In genomic region chr1:19481826-19482398, GRCh38 we compare ENCODE assay signal across 12 cellular contexts. TPM values are rescaled to one million over a fixed set of nuclear protein-coding genes. Genes with fewer than 3 reads are reported as not detected.
A peak's percentile ranks its signal among the peaks of the same experiment; 100 is the strongest.
DNase-seq lines count a peak whose midpoint lies in the region; ATAC-seq and TF ChIP-seq lines count a peak whose summit lies in the region.
"Had no signal": no experiment of that assay in that cellular context is flagged by ENCODE, and none has a peak within 500 bp of the region (broad histone marks: within the 10 kb centered on the region; RNA-seq: fewer than 3 reads in every experiment).

No MANE protein-coding gene starts in this region.

- peak overlapping the region; percentile 96 for H3K27ac Mint-ChIP-seq in activated T-cell treated with anti-CD3 and anti-CD28 coated beads, Interleukin-2, amount 50 U/mL, for 24 hours
- H3K27ac Mint-ChIP-seq in activated T-helper 1 cell treated with anti-CD3 and anti-CD28 coated beads, Interleukin-12 subunit alpha, Interleukin-12 subunit beta, Interleukin-2, Interleukin-4 antibody, amounts not matched to agents 30 ng/mL and 10 ng/mL and 1 ng/mL, durations not matched to agents 14 hours and 24 hours and 36 hours: no peak overlapping the region

- DNase-seq in activated T-cell treated with anti-CD3 and anti-CD28 coated beads, Interleukin-2, amount 50 U/mL, for 24 hours: no peak
- no peak for DNase-seq in activated T-cell treated with anti-CD3 and anti-CD28 coated beads, Interleukin-2, amount 50 U/mL, for 1 hour
- no peak for DNase-seq in activated T-helper 1 cell treated with anti-CD3 and anti-CD28 coated beads, Interleukin-12 subunit alpha, Interleukin-12 subunit beta, Interleukin-2, Interleukin-4 antibody, amounts not matched to agents 30 ng/mL and 10 ng/mL and 1 ng/mL, durations not matched to agents 14 hours and 24 hours and 36 hours (ENCODE audit: low spot score)
- peak; percentile 44 for DNase-seq in iPS DF 4.7 (ENCODE audit: extremely low read depth, low spot score)
- no peak for DNase-seq in GM10266 (ENCODE audit: extremely low spot score)
- DNase-seq in NCI-H69 (lab: John Stamatoyannopoulos, UW): no peak
- DNase-seq: left ventricle myocardium superior, OCI-M1 had no signal

- H3K27me3 Mint-ChIP-seq in activated T-cell treated with anti-CD3 and anti-CD28 coated beads, Interleukin-2, amount 50 U/mL, for 24 hours: no peaks in the 10 kb centered on the region
- H3K27me3 Mint-ChIP-seq in activated T-helper 1 cell treated with anti-CD3 and anti-CD28 coated beads, Interleukin-12 subunit alpha, Interleukin-12 subunit beta, Interleukin-2, Interleukin-4 antibody, amounts not matched to agents 30 ng/mL and 10 ng/mL and 1 ng/mL, durations not matched to agents 14 hours and 24 hours and 36 hours (ENCODE audit: insufficient read depth): no peaks in the 10 kb centered on the region

- no peak for TF ChIP-seq CTCF in GM10266 (IDR thresholded peaks at IDR 0.05; ENCODE audit: control insufficient read depth, insufficient read depth, low read depth, missing control alignments)

- H3K4me3 ChIP-seq in skeletal muscle tissue (ENCODE audit: low read length in 3 of 3): peak overlapping the region; percentile 7 to 56 (median 45)
- H3K4me3 ChIP-seq: skin epidermis had no signal

- intact Hi-C loops in activated T-helper 1 cell treated with anti-CD3 and anti-CD28 coated beads, Interleukin-12 subunit alpha, Interleukin-12 subunit beta, Interleukin-2, Interleukin-4 antibody, amounts not matched to agents 30 ng/mL and 10 ng/mL and 1 ng/mL, durations not matched to agents 14 hours and 24 hours and 36 hours (cut with micrococcal nuclease): loop anchor here (2.0 kb wide), 1 partner anchor 13 kb away; no protein-coding TSS in a partner anchor

- H3K27me3 ChIP-seq in skeletal muscle tissue (ENCODE audit: control insufficient read depth in 3 of 3, insufficient read depth in 3 of 3, low read length in 3 of 3): no peaks in the 10 kb centered on the region

- H3K36me3 Mint-ChIP-seq in activated T-cell treated with anti-CD3 and anti-CD28 coated beads, Interleukin-2, amount 50 U/mL, for 24 hours (ENCODE audit: low read depth): peaks cover 74% of the 10 kb centered on the region
- peaks cover 25% of the 10 kb centered on the region for H3K36me3 Mint-ChIP-seq in activated T-helper 1 cell treated with anti-CD3 and anti-CD28 coated beads, Interleukin-12 subunit alpha, Interleukin-12 subunit beta, Interleukin-2, Interleukin-4 antibody, amounts not matched to agents 30 ng/mL and 10 ng/mL and 1 ng/mL, durations not matched to agents 14 hours and 24 hours and 36 hours (ENCODE audit: low read depth)

- peak overlapping the region in 2 of 3 donors; percentile 35 to 51 for H3K9ac ChIP-seq in skeletal muscle tissue (ENCODE audit: low read depth in 1 of 3, low read length in 3 of 3)

- peak overlapping the region; percentile 95 for H3K4me3 Mint-ChIP-seq in activated T-cell treated with anti-CD3 and anti-CD28 coated beads, Interleukin-2, amount 50 U/mL, for 24 hours
- H3K4me3 Mint-ChIP-seq in activated T-helper 1 cell treated with anti-CD3 and anti-CD28 coated beads, Interleukin-12 subunit alpha, Interleukin-12 subunit beta, Interleukin-2, Interleukin-4 antibody, amounts not matched to agents 30 ng/mL and 10 ng/mL and 1 ng/mL, durations not matched to agents 14 hours and 24 hours and 36 hours: peak overlapping the region; percentile 94

- no peaks in the 10 kb centered on the region for H3K9me3 Mint-ChIP-seq in activated T-cell treated with anti-CD3 and anti-CD28 coated beads, Interleukin-2, amount 50 U/mL, for 24 hours
- H3K9me3 Mint-ChIP-seq in activated T-helper 1 cell treated with anti-CD3 and anti-CD28 coated beads, Interleukin-12 subunit alpha, Interleukin-12 subunit beta, Interleukin-2, Interleukin-4 antibody, amounts not matched to agents 30 ng/mL and 10 ng/mL and 1 ng/mL, durations not matched to agents 14 hours and 24 hours and 36 hours: no peaks in the 10 kb centered on the region

- H3K36me3 ChIP-seq in skeletal muscle tissue (ENCODE audit: control insufficient read depth in 3 of 3, insufficient read depth in 3 of 3, low read length in 3 of 3): peaks cover 0 to 12% (median 2%) of the 10 kb centered on the region in 3 donors

- peaks cover 80 to 91% (median 81%) of the 10 kb centered on the region in 3 donors for H3K4me1 ChIP-seq in skeletal muscle tissue (ENCODE audit: control insufficient read depth in 3 of 3, insufficient read depth in 3 of 3, low read length in 3 of 3)

- peaks cover 78% of the 10 kb centered on the region for H3K4me1 Mint-ChIP-seq in activated T-cell treated with anti-CD3 and anti-CD28 coated beads, Interleukin-2, amount 50 U/mL, for 24 hours (ENCODE audit: low read depth)
- peaks cover 82% of the 10 kb centered on the region for H3K4me1 Mint-ChIP-seq in activated T-helper 1 cell treated with anti-CD3 and anti-CD28 coated beads, Interleukin-12 subunit alpha, Interleukin-12 subunit beta, Interleukin-2, Interleukin-4 antibody, amounts not matched to agents 30 ng/mL and 10 ng/mL and 1 ng/mL, durations not matched to agents 14 hours and 24 hours and 36 hours (ENCODE audit: low read depth)

- no peak for ATAC-seq in HG03045 (IDR thresholded peaks at IDR 0.05; ENCODE audit: unreplicated experiment)
- ATAC-seq: esophagus mucosa, left ventricle myocardium superior had no signal

- H3K9me3 ChIP-seq in skeletal muscle tissue (ENCODE audit: control insufficient read depth in 3 of 3, low read length in 3 of 3): no peaks in the 10 kb centered on the region

- H3K27ac ChIP-seq in skeletal muscle tissue (ENCODE audit: low read depth, low read length): no peak overlapping the region

RNA-seq across cellular contexts. Expression of gene CAPZB, which starts 3.4 kb away (rescaled TPM):
- total RNA-seq in activated T-helper 1 cell treated with anti-CD3 and anti-CD28 coated beads, Interleukin-12 subunit alpha, Interleukin-12 subunit beta, Interleukin-2, Interleukin-4 antibody, amounts not matched to agents 30 ng/mL and 10 ng/mL and 1 ng/mL, durations not matched to agents 14 hours and 24 hours and 36 hours: 317 and 323 TPM in 2 replicates
- 67.3 TPM for total RNA-seq in skeletal muscle tissue
